Comparison of ENCODE assay signal across 9 cellular contexts in the genomic region with DNA sequence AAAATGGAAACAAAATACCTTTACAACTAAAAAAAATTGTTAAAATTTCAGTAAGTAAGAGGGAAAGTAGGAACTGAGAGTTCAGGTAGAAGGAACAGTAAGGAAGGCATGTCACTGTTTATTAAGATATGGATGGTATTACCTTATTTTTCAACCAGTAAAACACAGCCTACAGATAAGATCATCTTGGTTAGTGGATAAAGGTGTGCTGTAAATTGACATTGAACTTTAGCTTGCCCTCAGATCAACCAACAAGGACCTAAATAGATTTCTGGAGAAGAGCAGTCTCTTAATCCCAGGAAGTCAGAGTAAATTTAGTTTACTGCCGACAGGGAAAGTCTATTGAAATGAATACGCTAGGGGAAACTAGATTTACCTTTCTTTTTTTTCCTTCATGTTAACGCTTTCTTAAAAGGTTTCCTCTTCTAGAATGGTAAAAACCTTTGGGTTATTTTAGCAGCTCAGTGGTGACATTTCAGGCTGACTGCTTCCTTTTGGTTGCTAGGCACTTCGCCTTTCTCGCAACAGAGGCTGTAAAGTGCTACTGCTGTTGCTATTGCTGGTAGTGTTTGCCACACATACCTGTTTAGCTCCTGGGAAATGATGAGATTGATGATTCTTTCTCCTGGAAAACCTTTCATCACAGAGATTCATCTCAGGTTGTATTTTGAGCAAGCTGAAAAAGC. TPM values are rescaled to one million over a fixed set of nuclear protein-coding genes. Genes with fewer than 3 reads are reported as not detected.
DNase-seq lines count a peak whose midpoint lies in the region; ATAC-seq and TF ChIP-seq lines count a peak whose summit lies in the region.
"Had no signal": no experiment of that assay in that cellular context is flagged by ENCODE, and none has a peak within 500 bp of the region (broad histone marks: within the 10 kb centered on the region; RNA-seq: fewer than 3 reads in every experiment).

No MANE protein-coding gene starts in this region.

- 45 to 54% methylated on average over 5 of the region's 5 CpGs for WGBS in heart right ventricle, 2 donors

- peaks cover 0 to 25% (median 13%) of the 10 kb centered on the region in 9 donors for H3K4me1 ChIP-seq in heart right ventricle

- no peak overlapping the region for H3K4me3 ChIP-seq in heart right ventricle

- peak overlapping the region in 2 of 10 donors; percentile 5 to 53 for H3K27ac ChIP-seq in heart right ventricle

- DNase-seq in stimulated activated CD4-positive, alpha-beta T cell treated with anti-CD3 and anti-CD28 coated beads, Interleukin-4, amount 100 ng/mL, for 24 hours, result peak; percentile 28
- no peak for DNase-seq in stimulated activated CD4-positive, alpha-beta T cell treated with anti-CD3 and anti-CD28 coated beads, Interleukin-2, amount 100 ng/mL, for 48 hours
- DNase-seq in NCI-H82 treated with DMSO at 0.1 percent for 48 hours (lab: John Stamatoyannopoulos, UW; ENCODE audit: unreplicated experiment) (peak; percentile 53), heart right ventricle (peak in 1 of 2 donors; percentile 5), SIG-M5 (lab: John Stamatoyannopoulos, UW) (no peak), Kasumi-1 (lab: John Stamatoyannopoulos, UW) (no peak), NCI-H1048 (lab: John Stamatoyannopoulos, UW) (no peak)
- DNase-seq: MM.1S had no signal

- no peaks in the 10 kb centered on the region for H3K9me3 ChIP-seq in heart right ventricle

- no peaks in the 10 kb centered on the region for H3K36me3 ChIP-seq in heart right ventricle

- ATAC-seq in heart right ventricle (peak in 5 of 8 donors; percentile 61 to 83 (median 75)), HG02763 (IDR thresholded peaks at IDR 0.05; ENCODE audit: unreplicated experiment) (no peak)

- intact Hi-C loops in heart right ventricle (cut with DNase I), result no loop called here

- TF ChIP-seq CTCF in heart right ventricle (IDR thresholded peaks at IDR 0.05), result no peak

- H3K27me3 ChIP-seq in heart right ventricle, result no peaks in the 10 kb centered on the region

RNA-seq across cellular contexts. Expression of a gene that starts 12.9 kb away (rescaled TPM):
- total RNA-seq in heart right ventricle, result 10 to 100 TPM; 14.7 to 29.0 (median 19.5) TPM
- 1 to 10 TPM; 3.0 to 6.4 TPM for polyA plus RNA-seq in heart right ventricle

RNA-seq across cellular contexts. Expression of a gene that starts 13.2 kb away (rescaled TPM):
- 1 to 10 TPM; 1.4 to 3.3 (median 1.9) TPM for total RNA-seq in heart right ventricle
- polyA plus RNA-seq in heart right ventricle, result under 1 TPM; 0.59 to 0.62 TPM

Comparison
In these comparisons a context has a peak if more than half of its experiments do, and no peak if none do; other contexts are left out.
1. DNase-seq: peak in stimulated activated CD4-positive, alpha-beta T cell treated with anti-CD3 and anti-CD28 coated beads, Interleukin-4, amount 100 ng/mL, for 24 hours (single experiment) and NCI-H82 treated with DMSO at 0.1 percent for 48 hours (single experiment); none in stimulated activated CD4-positive, alpha-beta T cell treated with anti-CD3 and anti-CD28 coated beads, Interleukin-2, amount 100 ng/mL, for 48 hours (0 of 2), SIG-M5 (single experiment), Kasumi-1 (0 of 2) and NCI-H1048 (single experiment).